Comparison of ENCODE assay signal across 8 cellular contexts in genomic region chr17:61412860-61413653, GRCh38. TPM values are rescaled to one million over a fixed set of nuclear protein-coding genes. Genes with fewer than 3 reads are reported as not detected.
DNase-seq lines count a peak whose midpoint lies in the region; ATAC-seq and TF ChIP-seq lines count a peak whose summit lies in the region.

No MANE protein-coding gene starts in this region.

- TF ChIP-seq CTCF in Calu3 (IDR thresholded peaks at IDR 0.05; ENCODE audit: unreplicated experiment), result no peak
- no peak for TF ChIP-seq CTCF in Loucy (conservative IDR thresholded peaks at IDR 0.05; ENCODE audit: low read length)
- no peak for TF ChIP-seq CTCF in nephron progenitor cell (IDR thresholded peaks at IDR 0.05)

- H3K27me3 Mint-ChIP-seq in Calu3 (ENCODE audit: unreplicated experiment) (no peaks in the 10 kb centered on the region), nephron progenitor cell (ENCODE audit: low read depth, poor library complexity) (peaks cover 70% of the 10 kb centered on the region)
- H3K27me3 Mint-ChIP-seq in effector memory CD8-positive, alpha-beta T cell, result peaks cover 20 to 51% of the 10 kb centered on the region in 2 donors

- no peaks in the 10 kb centered on the region for H3K36me3 ChIP-seq in Loucy (ENCODE audit: insufficient read depth, low read length)

- H3K4me1 Mint-ChIP-seq in Calu3 (ENCODE audit: low read depth, unreplicated experiment) (no peaks in the 10 kb centered on the region), nephron progenitor cell (peaks cover 25% of the 10 kb centered on the region)
- H3K4me1 Mint-ChIP-seq in effector memory CD8-positive, alpha-beta T cell (ENCODE audit: low read depth in 2 of 2), result peaks cover 12 to 21% of the 10 kb centered on the region in 2 donors

- CTCF ChIA-PET in Calu3 (lab: Charles Lee), result interaction anchor here (0.6 to 2.7 kb wide), 3 partner anchors 162 to 170 kb away, joined by 3 to 13 read pairs (median 7); no protein-coding TSS in a partner anchor

- no peaks in the 10 kb centered on the region for H4K20me1 ChIP-seq in Loucy (ENCODE audit: insufficient read depth, low read length, poor library complexity, severe bottlenecking)

- DNase-seq in Calu3 (no peak), nephron progenitor cell (no peak), anterior cingulate cortex (lab: John Stamatoyannopoulos, UW) (no peak), GDM1 (lab: John Stamatoyannopoulos, UW) (no peak)
- no peak for DNase-seq in effector memory CD8-positive, alpha-beta T cell
- DNase-seq in activated CD4-positive, alpha-beta T cell treated with anti-CD3 and anti-CD28 coated beads, Interleukin-2, amount 50 U/mL, for 1 hour, result no peak

- ATAC-seq in effector memory CD8-positive, alpha-beta T cell (replicated peaks), result no peak
- no peak for ATAC-seq in HG02678 (IDR thresholded peaks at IDR 0.05; ENCODE audit: unreplicated experiment)

- peak overlapping the region; percentile 90 for H3K4me3 ChIP-seq in Loucy (ENCODE audit: low read length, poor library complexity, severe bottlenecking)

- peak overlapping the region; percentile 85 for H3K9ac ChIP-seq in Loucy (ENCODE audit: low read depth, low read length, poor library complexity, severe bottlenecking)

- H3K9me2 ChIP-seq in Loucy (replicated peaks; ENCODE audit: low read depth, low read length), result no peaks in the 10 kb centered on the region

- no peaks in the 10 kb centered on the region for H3K79me2 ChIP-seq in Loucy (ENCODE audit: insufficient read depth, low read length)

- H3K36me3 Mint-ChIP-seq in Calu3 (ENCODE audit: insufficient read depth, unreplicated experiment) (peaks cover 11% of the 10 kb centered on the region), nephron progenitor cell (ENCODE audit: low read depth) (no peaks in the 10 kb centered on the region)
- H3K36me3 Mint-ChIP-seq in effector memory CD8-positive, alpha-beta T cell (ENCODE audit: insufficient read depth), result peaks cover 9% of the 10 kb centered on the region

- no peaks in the 10 kb centered on the region for H3K9me3 ChIP-seq in Loucy (ENCODE audit: insufficient read depth, low read depth, low read length)

- no peaks in the 10 kb centered on the region for H3K27me3 ChIP-seq in Loucy (ENCODE audit: insufficient read depth, low read length, poor library complexity, severe bottlenecking)

- BruUV-seq in Calu3 (replicated peaks; lab: Mats Ljungman, UMichigan), result no TSS peak

- H2AFZ ChIP-seq in Loucy (ENCODE audit: low read length), result peak overlapping the region; percentile 97

- H3K27ac Mint-ChIP-seq in Calu3 (ENCODE audit: unreplicated experiment), result no peak overlapping the region
- no peak overlapping the region for H3K27ac Mint-ChIP-seq in effector memory CD8-positive, alpha-beta T cell
- H3K27ac Mint-ChIP-seq in nephron progenitor cell, result no peak overlapping the region

- H3K9me3 Mint-ChIP-seq in Calu3 (ENCODE audit: low read depth, unreplicated experiment) (no peaks in the 10 kb centered on the region), nephron progenitor cell (no peaks in the 10 kb centered on the region)
- H3K9me3 Mint-ChIP-seq in effector memory CD8-positive, alpha-beta T cell, result no peaks in the 10 kb centered on the region

- no peaks in the 10 kb centered on the region for H3F3A ChIP-seq in Loucy (ENCODE audit: low read depth)

- H3K4me1 ChIP-seq in Loucy (ENCODE audit: insufficient read depth, low read length, poor library complexity, severe bottlenecking), result peaks cover 12% of the 10 kb centered on the region

- peak overlapping the region; percentile 86 for H3K4me2 ChIP-seq in Loucy (ENCODE audit: low read depth, low read length, poor library complexity, severe bottlenecking)

- intact Hi-C loops in Calu3 (cut with micrococcal nuclease; ENCODE audit: unreplicated experiment), result loop anchor here (2.0 kb wide), 2 partner anchors 162 to 170 kb away; no protein-coding TSS in a partner anchor

- H3K4me3 Mint-ChIP-seq in Calu3 (ENCODE audit: low read depth, unreplicated experiment) (peak overlapping the region; percentile 69), nephron progenitor cell (peak overlapping the region; percentile 75)
- H3K4me3 Mint-ChIP-seq in effector memory CD8-positive, alpha-beta T cell, result peak overlapping the region; percentile 73 to 77

RNA-seq across cellular contexts. Expression of gene TBX2, which starts 13.4 kb away (rescaled TPM):
- total RNA-seq in Calu3 (2022), result 0.14 and 0.15 TPM in 2 replicates

RNA-seq across cellular contexts. Expression of gene TBX4, which starts 39.2 kb away (rescaled TPM):
- total RNA-seq in Calu3 (2022), result not detected in 2 replicates
